In the genomic region with DNA sequence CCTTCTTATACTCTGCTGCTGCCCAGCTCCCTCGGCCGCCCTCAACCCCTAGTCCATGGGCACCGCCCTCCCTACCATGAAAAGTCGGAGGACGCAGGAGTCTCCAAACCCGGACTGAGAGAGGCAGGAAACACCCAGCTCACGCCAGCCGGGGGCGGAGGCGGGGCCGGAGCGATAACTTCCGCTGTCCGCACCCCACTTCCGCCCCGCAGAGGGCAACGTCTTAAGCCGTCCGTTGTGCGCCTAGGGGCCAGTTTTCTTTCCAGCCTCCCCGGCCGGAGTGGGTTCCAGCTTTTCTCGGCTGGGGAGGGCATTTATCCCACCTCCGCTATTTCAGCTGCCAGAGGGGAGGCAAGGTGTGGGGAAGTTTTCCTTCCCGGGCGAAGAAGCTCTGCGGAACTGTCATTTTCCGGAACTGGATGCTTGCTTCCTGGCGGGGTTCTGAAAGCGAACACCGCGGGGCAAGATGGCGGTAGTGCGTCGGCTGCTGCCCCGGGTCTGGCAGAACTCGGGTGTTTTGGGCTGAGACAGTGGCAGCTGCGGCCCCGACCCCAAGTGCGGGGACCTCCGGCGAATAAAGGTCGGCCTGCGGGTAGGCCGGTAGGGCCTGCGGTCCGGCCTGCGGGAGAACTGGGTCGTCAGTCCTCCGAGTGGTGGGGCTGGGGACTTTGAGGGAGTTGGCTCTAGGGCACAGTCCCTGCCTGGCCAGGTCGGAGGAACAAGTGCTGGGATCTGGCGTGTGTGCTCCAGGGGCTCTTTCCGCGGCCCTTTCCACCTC, we compare ENCODE assay signal across 1 cellular context.
A peak's percentile ranks its signal among the peaks of the same experiment; 100 is the strongest.
TF ChIP-seq lines count a peak whose summit lies in the region.

A gene with protein sequence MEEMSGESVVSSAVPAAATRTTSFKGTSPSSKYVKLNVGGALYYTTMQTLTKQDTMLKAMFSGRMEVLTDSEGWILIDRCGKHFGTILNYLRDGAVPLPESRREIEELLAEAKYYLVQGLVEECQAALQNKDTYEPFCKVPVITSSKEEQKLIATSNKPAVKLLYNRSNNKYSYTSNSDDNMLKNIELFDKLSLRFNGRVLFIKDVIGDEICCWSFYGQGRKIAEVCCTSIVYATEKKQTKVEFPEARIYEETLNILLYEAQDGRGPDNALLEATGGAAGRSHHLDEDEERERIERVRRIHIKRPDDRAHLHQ (minus strand): TSS at position 116 of the 778 bp plus-strand sequence. CDS start 38 bp downstream, at position 78.
A gene with protein sequence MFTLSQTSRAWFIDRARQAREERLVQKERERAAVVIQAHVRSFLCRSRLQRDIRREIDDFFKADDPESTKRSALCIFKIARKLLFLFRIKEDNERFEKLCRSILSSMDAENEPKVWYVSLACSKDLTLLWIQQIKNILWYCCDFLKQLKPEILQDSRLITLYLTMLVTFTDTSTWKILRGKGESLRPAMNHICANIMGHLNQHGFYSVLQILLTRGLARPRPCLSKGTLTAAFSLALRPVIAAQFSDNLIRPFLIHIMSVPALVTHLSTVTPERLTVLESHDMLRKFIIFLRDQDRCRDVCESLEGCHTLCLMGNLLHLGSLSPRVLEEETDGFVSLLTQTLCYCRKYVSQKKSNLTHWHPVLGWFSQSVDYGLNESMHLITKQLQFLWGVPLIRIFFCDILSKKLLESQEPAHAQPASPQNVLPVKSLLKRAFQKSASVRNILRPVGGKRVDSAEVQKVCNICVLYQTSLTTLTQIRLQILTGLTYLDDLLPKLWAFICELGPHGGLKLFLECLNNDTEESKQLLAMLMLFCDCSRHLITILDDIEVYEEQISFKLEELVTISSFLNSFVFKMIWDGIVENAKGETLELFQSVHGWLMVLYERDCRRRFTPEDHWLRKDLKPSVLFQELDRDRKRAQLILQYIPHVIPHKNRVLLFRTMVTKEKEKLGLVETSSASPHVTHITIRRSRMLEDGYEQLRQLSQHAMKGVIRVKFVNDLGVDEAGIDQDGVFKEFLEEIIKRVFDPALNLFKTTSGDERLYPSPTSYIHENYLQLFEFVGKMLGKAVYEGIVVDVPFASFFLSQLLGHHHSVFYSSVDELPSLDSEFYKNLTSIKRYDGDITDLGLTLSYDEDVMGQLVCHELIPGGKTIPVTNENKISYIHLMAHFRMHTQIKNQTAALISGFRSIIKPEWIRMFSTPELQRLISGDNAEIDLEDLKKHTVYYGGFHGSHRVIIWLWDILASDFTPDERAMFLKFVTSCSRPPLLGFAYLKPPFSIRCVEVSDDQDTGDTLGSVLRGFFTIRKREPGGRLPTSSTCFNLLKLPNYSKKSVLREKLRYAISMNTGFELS (plus strand): TSS at position 450 of the 778 bp plus-strand sequence. CDS start 5,918 bp downstream, outside the sequence.

TF ChIP-seq in GM12878, 131 proteins besides CTCF, POLR2A, EP300 and RAD21 (continues in another document):
- peak; percentile 32; the same call in 1 of the 2 replicates for TF ChIP-seq NFIC (IDR thresholded peaks at IDR 0.05; ENCODE audit: low read depth, low read length)
- TF ChIP-seq SREBF1 (IDR thresholded peaks at IDR 0.05; ENCODE audit: low read length), result no peak
- no peak for TF ChIP-seq CHD1 (IDR thresholded peaks at IDR 0.05; ENCODE audit: low read depth, low read length)
- peak; percentile 47; the same call in 1 of the 2 replicates for TF ChIP-seq ESRRA (IDR thresholded peaks at IDR 0.05; ENCODE audit: low read length)
- TF ChIP-seq POLR2AphosphoS5 (IDR thresholded peaks at IDR 0.05; ENCODE audit: low read length), result peak; percentile 80
- no peak for TF ChIP-seq ZNF384 (IDR thresholded peaks at IDR 0.05; ENCODE audit: borderline replicate concordance, low read depth, low read length)
- TF ChIP-seq HDGF (IDR thresholded peaks at IDR 0.05), result no peak
- peak; percentile 48; the same call in 2 of the 3 replicates for TF ChIP-seq POU2F2 (IDR thresholded peaks at IDR 0.05; ENCODE audit: borderline replicate concordance, low read depth, low read length)
- TF ChIP-seq YY1 (IDR thresholded peaks at IDR 0.05; ENCODE audit: low read depth, low read length), result peak; percentile 99
- peak; percentile 86; the same call in 1 of the 2 replicates for TF ChIP-seq LARP7 (IDR thresholded peaks at IDR 0.05)
- peak; percentile 52; the same call in 1 of the 2 replicates for TF ChIP-seq ZBTB33 (IDR thresholded peaks at IDR 0.05)
- peak; percentile 84 for TF ChIP-seq MXI1 (IDR thresholded peaks at IDR 0.05; ENCODE audit: low read depth, low read length)
- no peak for TF ChIP-seq MYB (IDR thresholded peaks at IDR 0.05; ENCODE audit: borderline replicate concordance, low read depth, low read length)
- TF ChIP-seq CHD2 (IDR thresholded peaks at IDR 0.05; ENCODE audit: borderline replicate concordance, low read depth, low read length), result peak; percentile 61; the same call in 1 of the 2 replicates
- 0 out of 2 replicates have a peak, but pooled peaks have one; percentile 67 for TF ChIP-seq RCOR1 (conservative IDR thresholded peaks at IDR 0.05; ENCODE audit: low read depth, low read length)
- TF ChIP-seq BHLHE40 (IDR thresholded peaks at IDR 0.05; ENCODE audit: borderline replicate concordance in 1 of 2, low read depth in 2 of 2, low read length in 1 of 2), result peak in 1 of 2 experiments; percentile 27; a peak in 1 of 4 replicates
- 0 out of 2 replicates have a peak, but pooled peaks have one; percentile 45 for TF ChIP-seq MTA2 (IDR thresholded peaks at IDR 0.05; ENCODE audit: low read depth)
- TF ChIP-seq TBL1XR1 (IDR thresholded peaks at IDR 0.05; ENCODE audit: low read depth, low read length), result 0 out of 2 replicates have a peak, but pooled peaks have one; percentile 40
- TF ChIP-seq NBN (IDR thresholded peaks at IDR 0.05), result peak; percentile 97
- TF ChIP-seq ZSCAN29 (IDR thresholded peaks at IDR 0.05), result 0 out of 2 replicates have a peak, but pooled peaks have one; percentile 48
- TF ChIP-seq SMC3 (IDR thresholded peaks at IDR 0.05; ENCODE audit: borderline replicate concordance, low read length), result 0 out of 2 replicates have a peak, but pooled peaks have one; percentile 5
- TF ChIP-seq GABPA (IDR thresholded peaks at IDR 0.05; ENCODE audit: low read depth), result peak; percentile 99
- peak in 1 of 2 experiments; percentile 22; a peak in 1 of 4 replicates for TF ChIP-seq ETV6 (conservative IDR thresholded peaks at IDR 0.05 in 1 of 2, IDR thresholded peaks at IDR 0.05 in 1 of 2; ENCODE audit: borderline replicate concordance in 1 of 2, low read depth in 1 of 2)
- TF ChIP-seq HDAC6 (IDR thresholded peaks at IDR 0.05; ENCODE audit: unreplicated experiment), result no peak
- peak; percentile 65 for TF ChIP-seq FOXK2 (IDR thresholded peaks at IDR 0.05)
- no peak for TF ChIP-seq BCLAF1 (IDR thresholded peaks at IDR 0.05)
- peak; percentile 98; the same call in 1 of the 2 replicates for TF ChIP-seq RB1 (IDR thresholded peaks at IDR 0.05; ENCODE audit: borderline replicate concordance)
- TF ChIP-seq PAX5 (IDR thresholded peaks at IDR 0.05; ENCODE audit: borderline replicate concordance, low read depth, low read length), result no peak
- TF ChIP-seq, protein P1, sequence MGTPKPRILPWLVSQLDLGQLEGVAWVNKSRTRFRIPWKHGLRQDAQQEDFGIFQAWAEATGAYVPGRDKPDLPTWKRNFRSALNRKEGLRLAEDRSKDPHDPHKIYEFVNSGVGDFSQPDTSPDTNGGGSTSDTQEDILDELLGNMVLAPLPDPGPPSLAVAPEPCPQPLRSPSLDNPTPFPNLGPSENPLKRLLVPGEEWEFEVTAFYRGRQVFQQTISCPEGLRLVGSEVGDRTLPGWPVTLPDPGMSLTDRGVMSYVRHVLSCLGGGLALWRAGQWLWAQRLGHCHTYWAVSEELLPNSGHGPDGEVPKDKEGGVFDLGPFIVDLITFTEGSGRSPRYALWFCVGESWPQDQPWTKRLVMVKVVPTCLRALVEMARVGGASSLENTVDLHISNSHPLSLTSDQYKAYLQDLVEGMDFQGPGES (IDR thresholded peaks at IDR 0.05), result peak; percentile 40; the same call in 1 of the 2 replicates
- TF ChIP-seq ZBTB11 (CRISPR knock-in tag; IDR thresholded peaks at IDR 0.05), result peak; percentile 98
- TF ChIP-seq NRF1 (conservative IDR thresholded peaks at IDR 0.05; ENCODE audit: low read depth, low read length), result no peak
- TF ChIP-seq GATAD2B (conservative IDR thresholded peaks at IDR 0.05; ENCODE audit: low read depth), result peak; percentile 81
- TF ChIP-seq NKRF (conservative IDR thresholded peaks at IDR 0.05), result peak; percentile 77; the same call in 1 of the 2 replicates
- TF ChIP-seq CBX3 (IDR thresholded peaks at IDR 0.05; ENCODE audit: borderline replicate concordance, low read depth), result no peak
- TF ChIP-seq ZNF274 (IDR thresholded peaks at IDR 0.05; ENCODE audit: insufficient read depth, insufficient read length), result no peak
